11 cellular contexts compared by ENCODE assay signal in the genomic region with DNA sequence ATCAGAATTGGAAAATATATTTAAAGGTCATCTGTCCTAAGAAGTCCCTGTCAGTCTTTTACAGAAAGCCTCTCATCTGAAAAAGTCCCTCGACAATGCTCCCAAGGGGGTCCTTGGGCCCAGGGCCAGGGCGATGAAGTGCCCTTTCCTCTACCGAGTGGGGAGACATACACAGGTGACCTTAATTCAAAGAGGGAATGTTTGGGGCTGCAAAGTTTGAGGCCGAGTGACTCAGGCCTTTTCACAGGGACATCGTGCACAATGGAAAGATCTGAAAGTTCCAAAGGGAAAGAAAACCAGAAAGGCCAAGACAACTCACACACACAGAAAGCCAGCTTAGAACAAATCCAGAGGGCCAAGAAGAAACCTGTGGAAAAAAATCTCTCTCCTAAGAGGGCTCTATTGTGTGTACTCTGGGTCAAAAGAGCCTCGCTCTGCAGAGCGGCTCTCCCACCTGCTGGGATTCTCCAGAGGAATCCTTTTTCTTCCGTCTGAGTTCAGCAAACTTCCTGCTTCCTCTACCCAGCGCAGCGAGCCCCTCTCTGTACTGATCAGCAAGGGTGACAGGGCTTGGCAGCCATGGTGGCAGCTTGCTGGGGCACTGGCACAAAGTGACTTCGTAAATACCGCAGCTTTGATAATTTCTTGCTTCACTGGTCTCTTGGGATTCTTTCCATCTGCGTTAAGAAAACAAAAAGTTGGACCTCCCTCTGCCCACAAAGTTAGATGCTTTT.
DNase-seq lines count a peak whose midpoint lies in the region; ATAC-seq, FAIRE-seq and TF ChIP-seq lines count a peak whose summit lies in the region.
"Had no signal": no experiment of that assay in that cellular context is flagged by ENCODE, and none has a peak within 500 bp of the region (broad histone marks: within the 10 kb centered on the region; RNA-seq: fewer than 3 reads in every experiment).

No MANE protein-coding gene starts in this region.

- FAIRE-seq in frontal cortex (lab: Jason Lieb, UNC), result no peak

- H3K4me3 Mint-ChIP-seq in naive thymus-derived CD8-positive, alpha-beta T cell, result no peak overlapping the region
- H3K4me3 Mint-ChIP-seq: T-cell had no signal

- H3K9me3 ChIP-seq in MG63 (no peaks in the 10 kb centered on the region), thoracic aorta (no peaks in the 10 kb centered on the region)

- ATAC-seq in thoracic aorta (ENCODE audit: insufficient number of reproducible peaks, low FRiP score, low read depth) (peak; percentile 30), esophagus mucosa (no peak), GM18858 (IDR thresholded peaks at IDR 0.05; ENCODE audit: unreplicated experiment) (no peak)
- ATAC-seq in naive thymus-derived CD8-positive, alpha-beta T cell, result no peak
- ATAC-seq: T-cell had no signal

- peak overlapping the region; percentile 42 to 64 for H3K27ac ChIP-seq in thoracic aorta

- POLR2A ChIA-PET in naive thymus-derived CD8-positive, alpha-beta T cell (lab: Charles Lee), result no interaction called here

- peaks cover 0 to 2% (median 0%) of the 10 kb centered on the region in 5 donors for H3K27me3 Mint-ChIP-seq in naive thymus-derived CD8-positive, alpha-beta T cell

- peaks cover 0 to 4% (median 0%) of the 10 kb centered on the region in 9 donors for H3K9me3 Mint-ChIP-seq in naive thymus-derived CD8-positive, alpha-beta T cell

- no peak for TF ChIP-seq CTCF in thoracic aorta (IDR thresholded peaks at IDR 0.05)

- no peaks in the 10 kb centered on the region for H3K36me3 Mint-ChIP-seq in naive thymus-derived CD8-positive, alpha-beta T cell
- H3K36me3 Mint-ChIP-seq: T-cell had no signal

- DNase-seq in MG63 (peak; percentile 80), cerebellar cortex (ENCODE audit: low spot score) (peak; percentile 5), kidney tubule cell (ENCODE audit: low spot score) (peak; percentile 57), thoracic aorta (ENCODE audit: low spot score) (no peak), frontal cortex (ENCODE audit: low spot score in 2 of 2) (no peak)
- no peak for DNase-seq in naive thymus-derived CD8-positive, alpha-beta T cell
- DNase-seq: NCI-H1694; stimulated activated CD4-positive, alpha-beta T cell treated with anti-CD3 and anti-CD28 coated beads, Interleukin-4, amount 100 ng/mL, for 4 hours; T-cell had no signal

- H3K4me1 ChIP-seq in thoracic aorta (ENCODE audit: control insufficient read depth in 1 of 2, low read depth in 2 of 2), result peaks cover 0 to 23% of the 10 kb centered on the region in 2 donors

- H3K4me3 ChIP-seq in MG63 (no peak overlapping the region), thoracic aorta (peak overlapping the region; percentile 40)

- no peak overlapping the region for H3K27ac Mint-ChIP-seq in naive thymus-derived CD8-positive, alpha-beta T cell
- H3K27ac Mint-ChIP-seq: T-cell had no signal

- H3K4me1 Mint-ChIP-seq in naive thymus-derived CD8-positive, alpha-beta T cell, result no peaks in the 10 kb centered on the region
- H3K4me1 Mint-ChIP-seq: T-cell had no signal

- no peaks in the 10 kb centered on the region for H3K36me3 ChIP-seq in MG63
- no peaks in the 10 kb centered on the region for H3K36me3 ChIP-seq in thoracic aorta

- H3K27me3 ChIP-seq in MG63, result no peaks in the 10 kb centered on the region
- no peaks in the 10 kb centered on the region for H3K27me3 ChIP-seq in thoracic aorta (replicated peaks; ENCODE audit: insufficient read depth)

Comparison
In these comparisons a context has a peak if more than half of its experiments do, and no peak if none do; other contexts are left out.
1. DNase-seq: peak in MG63 (single experiment), cerebellar cortex (single experiment) and kidney tubule cell (single experiment); none in thoracic aorta (single experiment), frontal cortex (0 of 2) and naive thymus-derived CD8-positive, alpha-beta T cell (0 of 10).